31 cellular contexts compared by ENCODE assay signal in the genomic region with DNA sequence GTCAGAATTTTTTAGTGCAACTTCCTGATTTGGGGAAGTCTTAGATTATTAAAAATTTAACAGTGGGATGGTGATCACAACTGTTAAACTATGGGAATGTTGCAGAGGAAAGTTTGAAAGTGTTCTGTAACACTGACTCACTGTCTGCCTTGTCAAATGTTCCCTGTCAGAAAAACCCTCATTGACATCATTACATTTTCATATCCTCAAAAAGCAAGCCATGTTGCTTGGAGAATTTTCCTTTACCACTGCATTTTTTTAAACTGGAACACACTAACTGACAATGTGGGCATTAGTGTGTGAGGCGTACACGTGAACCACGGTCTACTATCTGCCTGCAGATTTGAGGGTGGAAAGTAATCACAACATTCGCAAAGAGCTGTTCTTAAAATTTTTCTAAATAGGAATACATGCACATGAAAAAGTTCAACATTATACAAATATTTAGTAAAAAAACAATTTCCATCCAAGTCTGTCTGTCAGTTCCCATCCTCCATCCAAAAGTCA. TPM values are rescaled to one million over a fixed set of nuclear protein-coding genes. Genes with fewer than 3 reads are reported as not detected.
A peak's percentile ranks its signal among the peaks of the same experiment; 100 is the strongest.
DNase-seq lines count a peak whose midpoint lies in the region; ATAC-seq, FAIRE-seq and TF ChIP-seq lines count a peak whose summit lies in the region.
"Had no signal": no experiment of that assay in that cellular context is flagged by ENCODE, and none has a peak within 500 bp of the region (broad histone marks: within the 10 kb centered on the region; RNA-seq: fewer than 3 reads in every experiment).

No MANE protein-coding gene starts in this region.

- no peaks in the 10 kb centered on the region for H3K9me3 Mint-ChIP-seq in activated CD4-positive, alpha-beta T cell treated with anti-CD3 and anti-CD28 coated beads, Interleukin-2, amount 10 ng/mL, durations not matched to agents 24 days and 14 days
- H3K9me3 Mint-ChIP-seq in T-cell, result no peaks in the 10 kb centered on the region
- H3K9me3 Mint-ChIP-seq: immature natural killer cell; stimulated activated memory B cell treated with anti-CD40 and anti-IgM and Interleukin-4, amounts not matched to agents 10 μg/mL and 1 μg/mL and 100 μg/mL, for 72 hours had no signal

- no peaks in the 10 kb centered on the region for H3K36me3 ChIP-seq in GM12878 (ENCODE audit: control insufficient read depth in 2 of 2, insufficient read depth in 2 of 2, low read length in 1 of 2)
- H3K36me3 ChIP-seq: colonic mucosa, esophagus squamous epithelium, gastrocnemius medialis, thoracic aorta, vagina had no signal

- H3K4me3 Mint-ChIP-seq in activated CD4-positive, alpha-beta T cell treated with anti-CD3 and anti-CD28 coated beads, Interleukin-2, amount 10 ng/mL, durations not matched to agents 24 days and 14 days, result peak overlapping the region; percentile 34
- H3K4me3 Mint-ChIP-seq in T-cell, result peak overlapping the region in 1 of 3 donors; percentile 15
- H3K4me3 Mint-ChIP-seq: immature natural killer cell; stimulated activated memory B cell treated with anti-CD40 and anti-IgM and Interleukin-4, amounts not matched to agents 10 μg/mL and 1 μg/mL and 100 μg/mL, for 72 hours had no signal

- DNase-seq in activated CD4-positive, alpha-beta T cell treated with anti-CD3 and anti-CD28 coated beads, Interleukin-2, amount 10 ng/mL, durations not matched to agents 24 days and 14 days, result peak; percentile 61
- DNase-seq in activated CD4-positive, alpha-beta T cell treated with anti-CD3 and anti-CD28 coated beads for 1 hour, result no peak
- DNase-seq in CD1c-positive myeloid dendritic cell (ENCODE audit: extremely low spot score), result peak; percentile 67
- no peak for DNase-seq in T-cell
- DNase-seq in GM12878 (ENCODE audit: low read depth, low spot score), result no peak
- no peak for DNase-seq in activated CD4-positive, CD25-positive, alpha-beta regulatory T cell (lab: John Stamatoyannopoulos, UW)
- no peak for DNase-seq in glomerular visceral epithelial cell (ENCODE audit: extremely low spot score)
- DNase-seq in urothelium cell line (ENCODE audit: low spot score), result no peak
- DNase-seq: colonic mucosa, COR-L47, esophagus squamous epithelium, gastrocnemius medialis, GDM1, hippocampal formation, immature natural killer cell, mesendoderm, NCI-H1105, NCI-H2029 treated with DMSO at 0.1 percent for 48 hours, NCI-H345, NCI-H774, nucleus accumbens, T1000 had no signal

- in situ Hi-C loops in GM12878 (cut with MboI), result no loop called here

- FAIRE-seq in GM12878 (lab: Jason Lieb, UNC) (no peak), urothelium cell line (lab: Jason Lieb, UNC) (no peak)
- FAIRE-seq: A549, bronchial epithelial cell had no signal

- H3K4me1 ChIP-seq in GM12878 (ENCODE audit: control insufficient read depth, insufficient read depth, low read length), result no peaks in the 10 kb centered on the region
- H3K4me1 ChIP-seq: A549, colonic mucosa, esophagus squamous epithelium, gastrocnemius medialis, vagina had no signal

- RAD21 ChIA-PET in GM12878 (lab: Charles Lee; ENCODE audit: unreplicated experiment), result interaction anchor here (0.6 kb wide), 1 partner anchor 25 kb away, joined by 3 read pairs; no protein-coding TSS in a partner anchor

- no peaks in the 10 kb centered on the region for H3K27me3 Mint-ChIP-seq in activated CD4-positive, alpha-beta T cell treated with anti-CD3 and anti-CD28 coated beads, Interleukin-2, amount 10 ng/mL, durations not matched to agents 24 days and 14 days
- H3K27me3 Mint-ChIP-seq in T-cell, result no peaks in the 10 kb centered on the region
- H3K27me3 Mint-ChIP-seq: stimulated activated memory B cell treated with anti-CD40 and anti-IgM and Interleukin-4, amounts not matched to agents 10 μg/mL and 1 μg/mL and 100 μg/mL, for 72 hours had no signal

- H3K27me3 ChIP-seq in GM12878 (replicated peaks in 1 of 2; ENCODE audit: control insufficient read depth in 2 of 2, insufficient read depth in 2 of 2, low read length in 1 of 2), result no peaks in the 10 kb centered on the region; a peak in 1 of 4 replicates
- H3K27me3 ChIP-seq: colonic mucosa, esophagus squamous epithelium, gastrocnemius medialis, vagina had no signal

- H4K20me1 ChIP-seq in GM12878 (ENCODE audit: control insufficient read depth, insufficient read depth), result no peaks in the 10 kb centered on the region

- H2AFZ ChIP-seq in GM12878 (ENCODE audit: control insufficient read depth, low read depth, low read length), result no peak overlapping the region

- no TSS peak for BruUV-seq in GM12878 (replicated peaks; lab: Mats Ljungman, UMichigan)

- no peak overlapping the region for H3K4me2 ChIP-seq in GM12878 (ENCODE audit: control insufficient read depth, insufficient read depth)
- H3K4me2 ChIP-seq: A549 had no signal

- H3K79me2 ChIP-seq in GM12878 (ENCODE audit: control insufficient read depth, insufficient read depth, low read length), result no peaks in the 10 kb centered on the region

- intact Hi-C loops in activated CD4-positive, alpha-beta T cell treated with anti-CD3 and anti-CD28 coated beads, Interleukin-2, amount 10 ng/mL, durations not matched to agents 24 days and 14 days (cut with micrococcal nuclease), result loop anchor here (1.0 kb wide), 1 partner anchor 17 kb away; no protein-coding TSS in a partner anchor
- intact Hi-C loops in GM12878 (cut with micrococcal nuclease; ENCODE audit: unreplicated experiment), result no loop called here

- TF ChIP-seq RAD21 in GM12878 (IDR thresholded peaks at IDR 0.05; ENCODE audit: insufficient read depth, low read depth, low read length), result no peak

- TF ChIP-seq CTCF in GM12878 (IDR thresholded peaks at IDR 0.05 in 2 of 3, conservative IDR thresholded peaks at IDR 0.05 in 1 of 3; ENCODE audit: control insufficient read depth in 2 of 3, extremely low read depth in 1 of 3, insufficient read depth in 1 of 3, low read depth in 3 of 3, low read length in 3 of 3), result no peak

- peaks cover 80% of the 10 kb centered on the region for H3K4me1 Mint-ChIP-seq in activated CD4-positive, alpha-beta T cell treated with anti-CD3 and anti-CD28 coated beads, Interleukin-2, amount 10 ng/mL, durations not matched to agents 24 days and 14 days
- H3K4me1 Mint-ChIP-seq in T-cell, result peaks cover 94 to 97% (median 94%) of the 10 kb centered on the region in 3 donors
- H3K4me1 Mint-ChIP-seq: stimulated activated memory B cell treated with anti-CD40 and anti-IgM and Interleukin-4, amounts not matched to agents 10 μg/mL and 1 μg/mL and 100 μg/mL, for 72 hours had no signal

- no peak overlapping the region for H3K9ac ChIP-seq in GM12878 (ENCODE audit: control insufficient read depth, insufficient read depth, low read length)

- H3K9me3 ChIP-seq in GM12878 (replicated peaks; ENCODE audit: control insufficient read depth, insufficient read depth, low read length), result no peaks in the 10 kb centered on the region
- H3K9me3 ChIP-seq: A549, colonic mucosa, esophagus squamous epithelium, gastrocnemius medialis, thoracic aorta, vagina had no signal

- H3K27ac Mint-ChIP-seq in activated CD4-positive, alpha-beta T cell treated with anti-CD3 and anti-CD28 coated beads, Interleukin-2, amount 10 ng/mL, durations not matched to agents 24 days and 14 days, result peak overlapping the region; percentile 98
- H3K27ac Mint-ChIP-seq in T-cell, result peak overlapping the region; percentile 97 to 99
- H3K27ac Mint-ChIP-seq: immature natural killer cell; stimulated activated memory B cell treated with anti-CD40 and anti-IgM and Interleukin-4, amounts not matched to agents 10 μg/mL and 1 μg/mL and 100 μg/mL, for 72 hours had no signal

- ATAC-seq in T-cell (replicated peaks in 1 of 4), result no peak
- no peak for ATAC-seq in GM12878
- ATAC-seq: A549; activated CD4-positive, CD25-positive, alpha-beta regulatory T cell treated with anti-CD3 and anti-CD28 coated beads, Interleukin-2, amount 50 U/mL, for 24 hours; gastrocnemius medialis; stimulated activated memory B cell treated with anti-CD40 and anti-IgM and Interleukin-4, amounts not matched to agents 10 μg/mL and 1 μg/mL and 100 μg/mL, for 72 hours had no signal

- WGBS in GM12878 (ENCODE audit: insufficient coverage, insufficient replicate concordance, low lambda C conversion rate, missing lambda C conversion rate), result 80% methylated on average over 4 of the region's 4 CpGs

- POLR2A ChIA-PET in T-cell (lab: Charles Lee), result interaction anchor here (0.6 to 1.5 kb wide), 3 partner anchors 8 to 26 kb away, joined by 4 to 5 read pairs (median 4); no protein-coding TSS in a partner anchor
- POLR2A ChIA-PET in GM12878 (lab: Charles Lee), result no interaction called here

- H3K27ac ChIP-seq in GM12878 (ENCODE audit: control insufficient read depth, insufficient read depth), result no peak overlapping the region
- H3K27ac ChIP-seq: A549, colonic mucosa, esophagus squamous epithelium, gastrocnemius medialis, RWPE1, SK-N-MC, thoracic aorta, vagina had no signal

- H3K4me3 ChIP-seq in GM12878, result no peak overlapping the region
- H3K4me3 ChIP-seq: A549, colonic mucosa, esophagus squamous epithelium, gastrocnemius medialis, SK-N-MC, skin epidermis, thoracic aorta, vagina had no signal

- no peak for TF ChIP-seq EP300 in GM12878 (IDR thresholded peaks at IDR 0.05; ENCODE audit: borderline replicate concordance in 1 of 2, control insufficient read depth in 1 of 2, low read depth in 2 of 2, low read length in 2 of 2)

- peaks cover 7% of the 10 kb centered on the region for H3K36me3 Mint-ChIP-seq in activated CD4-positive, alpha-beta T cell treated with anti-CD3 and anti-CD28 coated beads, Interleukin-2, amount 10 ng/mL, durations not matched to agents 24 days and 14 days (ENCODE audit: low read depth)
- peaks cover 4% of the 10 kb centered on the region for H3K36me3 Mint-ChIP-seq in T-cell
- H3K36me3 Mint-ChIP-seq: immature natural killer cell; stimulated activated memory B cell treated with anti-CD40 and anti-IgM and Interleukin-4, amounts not matched to agents 10 μg/mL and 1 μg/mL and 100 μg/mL, for 72 hours had no signal

- SMC1A ChIA-PET in GM12878 (lab: Charles Lee; ENCODE audit: uncharacterized antibody, unreplicated experiment), result interaction anchor here (1.3 kb wide), 2 partner anchors 7 to 23 kb away, joined by 3 to 4 read pairs; no protein-coding TSS in a partner anchor

- CTCF ChIA-PET in T-cell (lab: Charles Lee) (no interaction called here), GM12878 (lab: Yijun Ruan, JAX) (interaction anchor here (1.0 kb wide), 1 partner anchor 12 kb away, joined by 3 read pairs; no protein-coding TSS in a partner anchor)

- TF ChIP-seq POLR2A in GM12878 (IDR thresholded peaks at IDR 0.05; ENCODE audit: low read depth, low read length), result no peak

RNA-seq across cellular contexts. Expression of a gene that starts 28.5 kb away (rescaled TPM):
- 57.7 and 64.1 TPM in 2 replicates for total RNA-seq in activated CD4-positive, alpha-beta T cell treated with anti-CD3 and anti-CD28 coated beads, Interleukin-2, amount 10 ng/mL, durations not matched to agents 24 days and 14 days
- total RNA-seq in T-cell, result 1,000 to 10,000 TPM in 1 of 5 donors, 100 to 1,000 TPM in 4; 691 to 1,106 (median 924) TPM
- 67.0 and 73.7 TPM in 2 replicates for total RNA-seq in GM12878 (2013; cell fraction: nucleolus; rRNA removed)
- total RNA-seq in GM12878 (2014; rRNA removed), result 0.73 and 1.7 TPM in 2 replicates
- 0.51 and 0.98 TPM in 2 replicates for total RNA-seq in GM12878 (2014; rRNA removed; fragmentation: Illumina TruSeq; extraction: Trizol)
- 1.3 and 1.5 TPM in 2 replicates for total RNA-seq in GM12878 (2021)
- polyA plus RNA-seq in GM12878 (2011; ENCODE audit: low read depth), result 0.28 TPM
- 21.1 and 27.2 TPM in 2 replicates for polyA plus RNA-seq in GM12878 (2011; rRNA removed)
- polyA plus RNA-seq in GM12878 (2011; cell fraction: cytosol; rRNA removed), result 20.7 and 30.0 TPM in 2 replicates
- 28.1 and 34.5 TPM in 2 replicates for polyA plus RNA-seq in GM12878 (2011; cell fraction: nucleus; rRNA removed)
- polyA plus RNA-seq in GM12878 (2012), result 0.61 and 1.1 TPM in 2 replicates
- 1.3 and 2.1 TPM in 2 replicates for polyA plus RNA-seq in GM12878 (2014; fragmentation: Illumina TruSeq; extraction: Trizol)
- polyA plus RNA-seq in GM12878 (2014; fragmentation: Nextera tagmentation; extraction: Ambion mirVana), result under 1 TPM; 0.52 to 0.97 TPM
- 0.40 and 0.63 TPM in 2 replicates for polyA plus RNA-seq in GM12878 (2014; rRNA removed)
- under 1 TPM; 0.62 to 0.63 TPM for polyA plus RNA-seq in GM12878 (2016; fragmentation: Nextera tagmentation; extraction: Ambion mirVana)
- 49.3 and 52.3 TPM in 2 replicates for polyA minus RNA-seq in GM12878 (2011; rRNA and poly(A)+ RNA removed)
- polyA minus RNA-seq in GM12878 (2011; cell fraction: cytosol; rRNA and poly(A)+ RNA removed), result 11.5 and 11.7 TPM in 2 replicates
- 18.3 and 26.8 TPM in 2 replicates for polyA minus RNA-seq in GM12878 (2011; cell fraction: nucleus; rRNA and poly(A)+ RNA removed)

Comparison
In these comparisons a context has a peak if more than half of its experiments do, and no peak if none do; other contexts are left out.
1. DNase-seq: peak in activated CD4-positive, alpha-beta T cell treated with anti-CD3 and anti-CD28 coated beads, Interleukin-2, amount 10 ng/mL, durations not matched to agents 24 days and 14 days (single experiment) and CD1c-positive myeloid dendritic cell (single experiment); none in activated CD4-positive, alpha-beta T cell treated with anti-CD3 and anti-CD28 coated beads for 1 hour (single experiment), T-cell (0 of 34), GM12878 (single experiment), activated CD4-positive, CD25-positive, alpha-beta regulatory T cell (0 of 4), glomerular visceral epithelial cell (single experiment) and urothelium cell line (single experiment).